In the genomic region with DNA sequence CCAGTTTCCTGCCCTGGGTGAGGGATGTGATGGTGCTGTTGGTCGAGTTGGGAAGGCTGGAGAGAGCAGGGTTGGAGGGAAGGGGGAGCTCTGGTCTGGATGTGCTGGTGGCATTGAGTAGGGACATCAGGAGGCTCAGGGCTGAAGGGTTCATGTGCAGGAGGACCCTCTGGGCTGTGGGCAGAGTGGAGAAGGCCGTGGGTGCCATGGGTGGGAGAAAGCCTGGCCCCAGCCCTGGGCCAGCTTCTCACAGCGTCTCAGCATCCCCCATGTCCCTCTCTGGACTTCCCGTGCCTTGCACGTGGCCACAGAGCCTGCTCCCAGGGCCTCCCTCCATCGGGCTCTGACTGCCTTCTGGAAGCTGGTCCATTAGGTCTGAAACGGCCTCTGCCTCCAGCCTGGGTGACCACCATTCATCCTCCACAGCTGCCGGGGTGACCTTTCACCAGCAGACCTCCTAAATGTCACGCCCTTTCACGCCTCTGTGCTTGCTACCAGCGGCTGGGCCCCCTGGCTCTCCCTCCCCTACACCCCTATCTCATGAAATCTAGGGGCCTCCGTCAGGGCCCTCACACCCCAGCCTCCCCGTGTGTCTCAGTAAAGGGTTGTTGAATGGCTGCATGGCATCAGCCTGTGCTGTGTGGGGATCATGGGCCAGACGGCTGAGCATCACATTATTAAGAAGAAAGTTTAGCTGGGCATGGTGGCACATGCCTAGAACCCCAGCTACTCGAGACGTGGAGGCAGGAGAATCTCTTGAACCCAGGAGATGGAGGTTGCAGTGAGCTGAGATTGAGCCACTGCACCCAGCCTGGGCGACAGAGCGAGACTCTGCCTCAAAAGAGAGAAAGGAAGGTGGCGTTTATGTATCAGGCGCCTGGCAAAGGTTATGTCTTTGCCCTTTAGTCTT, we compare ENCODE assay signal across 22 cellular contexts. TPM values are rescaled to one million over a fixed set of nuclear protein-coding genes. Genes with fewer than 3 reads are reported as not detected.
A peak's percentile ranks its signal among the peaks of the same experiment; 100 is the strongest.
DNase-seq lines count a peak whose midpoint lies in the region; ATAC-seq, FAIRE-seq and TF ChIP-seq lines count a peak whose summit lies in the region.
"Had no signal": no experiment of that assay in that cellular context is flagged by ENCODE, and none has a peak within 500 bp of the region (broad histone marks: within the 10 kb centered on the region; RNA-seq: fewer than 3 reads in every experiment).

No MANE protein-coding gene starts in this region.

- no peaks in the 10 kb centered on the region for H3K79me2 ChIP-seq in HepG2 (ENCODE audit: insufficient read depth, low read length)

- DNase-seq in right lobe of liver = peak in 1 of 3 donors; percentile 34
- DNase-seq in HepG2 (ENCODE audit: low spot score) = no peak
- no peak for DNase-seq in activated naive CD8-positive, alpha-beta T cell treated with anti-CD3 and anti-CD28 coated beads for 36 hours
- no peak for DNase-seq in natural killer cell treated with Interleukin-12 subunit alpha and Interleukin-12 subunit beta and Interleukin-15 and Interleukin-18, amount 100 ng/mL, for 72 hours (ENCODE audit: low spot score)
- DNase-seq in HUDEP-2 (lab: John Stamatoyannopoulos, UW; ENCODE audit: unreplicated experiment in 76 of 76) = no peak
- DNase-seq in SW480 (ENCODE audit: low spot score) = no peak
- DNase-seq: activated CD4-positive, alpha-beta T cell treated with anti-CD3 and anti-CD28 coated beads for 4 hours; GM23248; HFFc6; NCI-H1048; NCI-H1694; SK-N-SH; stimulated activated CD8-positive, alpha-beta memory T cell treated with anti-CD3 and anti-CD28 coated beads, Interleukin-4, amount 100 ng/mL, for 48 hours had no signal

- H3K36me3 Mint-ChIP-seq in activated naive CD8-positive, alpha-beta T cell treated with anti-CD3 and anti-CD28 coated beads for 36 hours = no peaks in the 10 kb centered on the region
- H3K36me3 Mint-ChIP-seq in natural killer cell treated with Interleukin-12 subunit alpha and Interleukin-12 subunit beta and Interleukin-15 and Interleukin-18, amount 100 ng/mL, for 72 hours = no peaks in the 10 kb centered on the region

- H3K4me3 Mint-ChIP-seq in activated naive CD8-positive, alpha-beta T cell treated with anti-CD3 and anti-CD28 coated beads for 36 hours = no peak overlapping the region
- peak overlapping the region; percentile 41 for H3K4me3 Mint-ChIP-seq in natural killer cell treated with Interleukin-12 subunit alpha and Interleukin-12 subunit beta and Interleukin-15 and Interleukin-18, amount 100 ng/mL, for 72 hours
- H3K4me3 Mint-ChIP-seq: HFFc6 had no signal

- CTCF ChIA-PET in HepG2 (lab: Yijun Ruan, JAX; ENCODE audit: low intra/inter-chr PET ratio, low total read pairs) = no interaction called here

- no peak overlapping the region for H3K4me3 ChIP-seq in right lobe of liver
- H3K4me3 ChIP-seq in HepG2 (replicated peaks in 1 of 3; ENCODE audit: insufficient read depth in 1 of 3, low read depth in 2 of 3, low read length in 3 of 3) = no peak overlapping the region
- H3K4me3 ChIP-seq: dorsolateral prefrontal cortex, GM23248, left ventricle myocardium inferior had no signal

- H4K20me1 ChIP-seq in HepG2 (ENCODE audit: insufficient read depth, low read length) = no peaks in the 10 kb centered on the region

- no peaks in the 10 kb centered on the region for H3K27me3 ChIP-seq in right lobe of liver
- no peaks in the 10 kb centered on the region for H3K27me3 ChIP-seq in HepG2 (ENCODE audit: control insufficient read depth in 1 of 2, insufficient read depth in 2 of 2, low read length in 2 of 2)
- H3K27me3 ChIP-seq: dorsolateral prefrontal cortex had no signal

- H3K9me3 ChIP-seq in right lobe of liver = no peaks in the 10 kb centered on the region
- no peaks in the 10 kb centered on the region for H3K9me3 ChIP-seq in HepG2 (ENCODE audit: low read length)
- H3K9me3 ChIP-seq: left ventricle myocardium inferior, SK-N-SH had no signal

- H3K4me2 ChIP-seq in HepG2 (ENCODE audit: low read depth, low read length) = no peak overlapping the region
- H3K4me2 ChIP-seq: SK-N-SH had no signal

- POLR2A ChIA-PET in HepG2 (lab: Yijun Ruan, JAX) = interaction anchor here (0.6 to 1.3 kb wide), 2 partner anchors 9 to 23 kb away, joined by 3 read pairs; no protein-coding TSS in a partner anchor

- H3K4me1 Mint-ChIP-seq in activated naive CD8-positive, alpha-beta T cell treated with anti-CD3 and anti-CD28 coated beads for 36 hours = peaks cover 37% of the 10 kb centered on the region
- peaks cover 33 to 39% of the 10 kb centered on the region in 2 donors for H3K4me1 Mint-ChIP-seq in natural killer cell treated with Interleukin-12 subunit alpha and Interleukin-12 subunit beta and Interleukin-15 and Interleukin-18, amount 100 ng/mL, for 72 hours (ENCODE audit: low read depth in 2 of 2)

- peak in 3 of 4 donors; percentile 5 to 13 (median 8) for ATAC-seq in right lobe of liver
- ATAC-seq in HepG2 = no peak
- ATAC-seq in natural killer cell treated with Interleukin-12 subunit alpha and Interleukin-12 subunit beta and Interleukin-15 and Interleukin-18, amount 100 ng/mL, for 72 hours = no peak
- no peak for ATAC-seq in GM19023 (IDR thresholded peaks at IDR 0.05; ENCODE audit: unreplicated experiment)

- no peak for TF ChIP-seq EP300 in HepG2 (IDR thresholded peaks at IDR 0.05; ENCODE audit: low read depth in 2 of 2, low read length in 2 of 2)
- no peak for TF ChIP-seq EP300 in HepG2 (CRISPR knock-in tag; IDR thresholded peaks at IDR 0.05; ENCODE audit: borderline replicate concordance)

- TF ChIP-seq CTCF in right lobe of liver (IDR thresholded peaks at IDR 0.05) (no peak), HepG2 (CRISPR knock-in tag; IDR thresholded peaks at IDR 0.05) (no peak)

- H3K27ac Mint-ChIP-seq in activated naive CD8-positive, alpha-beta T cell treated with anti-CD3 and anti-CD28 coated beads for 36 hours = peak overlapping the region; percentile 36
- peak overlapping the region; percentile 43 to 67 for H3K27ac Mint-ChIP-seq in natural killer cell treated with Interleukin-12 subunit alpha and Interleukin-12 subunit beta and Interleukin-15 and Interleukin-18, amount 100 ng/mL, for 72 hours
- H3K27ac Mint-ChIP-seq: HFFc6 had no signal

- H3K9me3 Mint-ChIP-seq in activated naive CD8-positive, alpha-beta T cell treated with anti-CD3 and anti-CD28 coated beads for 36 hours = no peaks in the 10 kb centered on the region
- no peaks in the 10 kb centered on the region for H3K9me3 Mint-ChIP-seq in natural killer cell treated with Interleukin-12 subunit alpha and Interleukin-12 subunit beta and Interleukin-15 and Interleukin-18, amount 100 ng/mL, for 72 hours
- H3K9me3 Mint-ChIP-seq: activated T-helper 2 cell treated with anti-CD3 and anti-CD28 coated beads, Interferon-gamma antibody, Interleukin-2, Interleukin-4, amounts not matched to agents 10 μg/mL and 5 μg/mL and 100 μg/mL, durations not matched to agents 14 hours and 24 hours and 36 hours; HFFc6; T-helper 2 cell treated with Interferon-gamma antibody and Interleukin-4, amounts not matched to agents 5 μg/mL and 100 μg/mL, for 36 hours had no signal

- no peaks in the 10 kb centered on the region for H3K27me3 Mint-ChIP-seq in activated naive CD8-positive, alpha-beta T cell treated with anti-CD3 and anti-CD28 coated beads for 36 hours
- H3K27me3 Mint-ChIP-seq in natural killer cell treated with Interleukin-12 subunit alpha and Interleukin-12 subunit beta and Interleukin-15 and Interleukin-18, amount 100 ng/mL, for 72 hours = peaks cover 0 to 11% of the 10 kb centered on the region in 2 donors

- no TSS peak for BruUV-seq in HepG2 (replicated peaks; lab: Mats Ljungman, UMichigan)

- no peak for TF ChIP-seq RAD21 in HepG2 (CRISPR knock-in tag; IDR thresholded peaks at IDR 0.05)

- H3K27ac ChIP-seq in right lobe of liver = no peak overlapping the region
- no peak overlapping the region for H3K27ac ChIP-seq in HepG2 (ENCODE audit: extremely low read length, insufficient read depth, low read length)
- H3K27ac ChIP-seq: GM23248, left ventricle myocardium inferior had no signal

- peaks cover 0 to 11% (median 0%) of the 10 kb centered on the region in 4 donors for H3K36me3 ChIP-seq in right lobe of liver
- no peaks in the 10 kb centered on the region for H3K36me3 ChIP-seq in HepG2 (replicated peaks in 1 of 2; ENCODE audit: control insufficient read depth in 1 of 2, insufficient read depth in 2 of 2, low read length in 2 of 2)
- H3K36me3 ChIP-seq: left ventricle myocardium inferior had no signal

- 60% methylated on average over 8 of the region's 20 CpGs for WGBS in right lobe of liver (ENCODE audit: insufficient coverage, low coverage, low lambda C conversion rate, missing lambda C conversion rate)
- WGBS in HepG2 (ENCODE audit: low lambda C conversion rate) = 88% methylated on average over 18 of the region's 20 CpGs

- intact Hi-C loops in right lobe of liver (cut with DNase I) = no loop called here
- intact Hi-C loops in HepG2 (cut with micrococcal nuclease; ENCODE audit: unreplicated experiment) = no loop called here

- H3K4me1 ChIP-seq in right lobe of liver = peaks cover 0 to 18% (median 9%) of the 10 kb centered on the region in 4 donors
- peaks cover 20% of the 10 kb centered on the region for H3K4me1 ChIP-seq in HepG2 (ENCODE audit: insufficient read depth, low read length)

- H2AFZ ChIP-seq in HepG2 (ENCODE audit: low read length) = no peak overlapping the region
- H2AFZ ChIP-seq: GM23248 had no signal

- no peak for FAIRE-seq in HepG2 (lab: Jason Lieb, UNC)
- FAIRE-seq: urothelium cell line had no signal

- in situ Hi-C loops in HepG2 (cut with HindIII; ENCODE audit: extremely low pct_ligation_motif_present, low pct_unique_long_range_greater_than_20kb) = no loop called here

- no peak for TF ChIP-seq POLR2A in right lobe of liver (IDR thresholded peaks at IDR 0.05)
- no peak for TF ChIP-seq POLR2A in HepG2 (IDR thresholded peaks at IDR 0.05; ENCODE audit: insufficient read depth in 1 of 2, low read depth in 2 of 2, low read length in 2 of 2)

- H3K9ac ChIP-seq in HepG2 (ENCODE audit: insufficient read depth, low read depth, low read length) = no peak overlapping the region
- H3K9ac ChIP-seq: GM23248, SK-N-SH had no signal

RNA-seq across cellular contexts. Expression of gene MYO7A, which starts 25.5 kb away (rescaled TPM):
- total RNA-seq in right lobe of liver (10 to 100 TPM; 23.6 to 39.6 (median 32.0) TPM), HepG2 (2016; rRNA removed; fragmentation: Illumina TruSeq; extraction: Trizol) (3.6 and 7.5 TPM in 2 replicates)
- 2.3 and 3.1 TPM in 2 replicates for total RNA-seq in HepG2 (2016; cell fraction: cytosol; rRNA removed; fragmentation: Illumina TruSeq; extraction: Trizol; ENCODE audit: low read depth)
- total RNA-seq in HepG2 (2016; cell fraction: insoluble cytoplasmic fraction; rRNA removed; fragmentation: Illumina TruSeq; extraction: Trizol) = 3.4 and 8.0 TPM in 2 replicates
- 1.8 and 1.9 TPM in 2 replicates for total RNA-seq in HepG2 (2016; cell fraction: membrane; rRNA removed; fragmentation: Illumina TruSeq; extraction: Trizol)
- total RNA-seq in HepG2 (2016; cell fraction: nucleus; rRNA removed; fragmentation: Illumina TruSeq; extraction: Trizol) = 10.5 and 15.0 TPM in 2 replicates
- 8.1 and 10.0 TPM in 2 replicates for polyA plus RNA-seq in HepG2 (2011; rRNA removed)
- polyA plus RNA-seq in HepG2 (2011; cell fraction: cytosol; rRNA removed) = 3.1 and 3.5 TPM in 2 replicates
- 71.3 and 112 TPM in 2 replicates for polyA plus RNA-seq in HepG2 (2011; cell fraction: nucleus; rRNA removed)
- 5.5 and 8.4 TPM in 2 replicates for polyA plus RNA-seq in HepG2 (2012)
- polyA plus RNA-seq in HepG2 (2016; cell fraction: cytosol; fragmentation: Illumina TruSeq; extraction: Trizol; ENCODE audit: low read depth) = 0.23 and 0.45 TPM in 2 replicates
- 3.0 and 3.3 TPM in 2 replicates for polyA plus RNA-seq in HepG2 (2016; cell fraction: insoluble cytoplasmic fraction; fragmentation: Illumina TruSeq; extraction: Trizol; ENCODE audit: low read depth)
- 0.84 and 0.94 TPM in 2 replicates for polyA plus RNA-seq in HepG2 (2016; cell fraction: membrane; fragmentation: Illumina TruSeq; extraction: Trizol; ENCODE audit: low read depth)
- 37.9 and 40.7 TPM in 2 replicates for polyA plus RNA-seq in HepG2 (2016; cell fraction: nucleus; fragmentation: Illumina TruSeq; extraction: Trizol; ENCODE audit: insufficient read depth, low read depth)
- polyA minus RNA-seq in HepG2 (2011; rRNA and poly(A)+ RNA removed; ENCODE audit: low replicate concordance) = 0.16 and 9.9 TPM in 2 replicates
- 3.9 and 4.2 TPM in 2 replicates for polyA minus RNA-seq in HepG2 (2011; cell fraction: cytosol; rRNA and poly(A)+ RNA removed)
- polyA minus RNA-seq in HepG2 (2011; cell fraction: nucleus; rRNA and poly(A)+ RNA removed) = 17.3 and 17.4 TPM in 2 replicates
- under 1 TPM; 0.06 to 0.16 TPM for total RNA-seq in activated naive CD8-positive, alpha-beta T cell treated with anti-CD3 and anti-CD28 coated beads for 36 hours
- total RNA-seq in natural killer cell treated with Interleukin-12 subunit alpha and Interleukin-12 subunit beta and Interleukin-15 and Interleukin-18, amount 100 ng/mL, for 72 hours = under 1 TPM in 1 of 2 donors, not detected in 1; 0.05 TPM
- total RNA-seq: GM23248 had no signal
- polyA plus RNA-seq: GM23248 had no signal

RNA-seq across cellular contexts. Expression of gene OMP, which starts 50.9 kb away (rescaled TPM):
- total RNA-seq in right lobe of liver (1 to 10 TPM in 5 of 6 experiments, not detected in 1; 1.0 to 4.2 (median 2.0) TPM), HepG2 (2016; rRNA removed; fragmentation: Illumina TruSeq; extraction: Trizol) (not detected in 2 replicates)
- total RNA-seq in HepG2 (2016; cell fraction: cytosol; rRNA removed; fragmentation: Illumina TruSeq; extraction: Trizol; ENCODE audit: low read depth) = not detected in 2 replicates
- total RNA-seq in HepG2 (2016; cell fraction: insoluble cytoplasmic fraction; rRNA removed; fragmentation: Illumina TruSeq; extraction: Trizol) = not detected in 2 replicates
- not detected in 2 replicates for total RNA-seq in HepG2 (2016; cell fraction: membrane; rRNA removed; fragmentation: Illumina TruSeq; extraction: Trizol)
- total RNA-seq in HepG2 (2016; cell fraction: nucleus; rRNA removed; fragmentation: Illumina TruSeq; extraction: Trizol) = not detected in 2 replicates
- polyA plus RNA-seq in HepG2 (2011; rRNA removed) = not detected in 2 replicates
- polyA plus RNA-seq in HepG2 (2011; cell fraction: cytosol; rRNA removed) = not detected in 2 replicates
- 1.9 TPM in 1 of 2 replicates, not detected in the other for polyA plus RNA-seq in HepG2 (2011; cell fraction: nucleus; rRNA removed)
- not detected in 2 replicates for polyA plus RNA-seq in HepG2 (2012)
- polyA plus RNA-seq in HepG2 (2016; cell fraction: cytosol; fragmentation: Illumina TruSeq; extraction: Trizol; ENCODE audit: low read depth) = not detected in 2 replicates
- not detected in 2 replicates for polyA plus RNA-seq in HepG2 (2016; cell fraction: insoluble cytoplasmic fraction; fragmentation: Illumina TruSeq; extraction: Trizol; ENCODE audit: low read depth)
- polyA plus RNA-seq in HepG2 (2016; cell fraction: membrane; fragmentation: Illumina TruSeq; extraction: Trizol; ENCODE audit: low read depth) = not detected in 2 replicates
- not detected in 2 replicates for polyA plus RNA-seq in HepG2 (2016; cell fraction: nucleus; fragmentation: Illumina TruSeq; extraction: Trizol; ENCODE audit: insufficient read depth, low read depth)
- not detected in 2 replicates for polyA minus RNA-seq in HepG2 (2011; rRNA and poly(A)+ RNA removed; ENCODE audit: low replicate concordance)
- polyA minus RNA-seq in HepG2 (2011; cell fraction: cytosol; rRNA and poly(A)+ RNA removed) = not detected in 2 replicates
- polyA minus RNA-seq in HepG2 (2011; cell fraction: nucleus; rRNA and poly(A)+ RNA removed) = not detected in 2 replicates
- not detected for total RNA-seq in activated naive CD8-positive, alpha-beta T cell treated with anti-CD3 and anti-CD28 coated beads for 36 hours
- total RNA-seq in natural killer cell treated with Interleukin-12 subunit alpha and Interleukin-12 subunit beta and Interleukin-15 and Interleukin-18, amount 100 ng/mL, for 72 hours = not detected
- total RNA-seq: activated T-helper 2 cell treated with anti-CD3 and anti-CD28 coated beads, Interferon-gamma antibody, Interleukin-2, Interleukin-4, amounts not matched to agents 10 μg/mL and 5 μg/mL and 100 μg/mL, durations not matched to agents 14 hours and 24 hours and 36 hours; GM23248; left ventricle myocardium inferior; omental fat pad; temporal lobe had no signal
- polyA plus RNA-seq: fibroblast of lung, GM23248 had no signal

Comparison
In these comparisons a context has a peak if more than half of its experiments do, and no peak if none do; other contexts are left out.
1. ATAC-seq: peak in right lobe of liver (3 of 4); none in HepG2 (single experiment), natural killer cell treated with Interleukin-12 subunit alpha and Interleukin-12 subunit beta and Interleukin-15 and Interleukin-18, amount 100 ng/mL, for 72 hours (0 of 2) and GM19023 (single experiment).